Comparison of ENCODE assay signal across 21 cellular contexts in the genomic region with DNA sequence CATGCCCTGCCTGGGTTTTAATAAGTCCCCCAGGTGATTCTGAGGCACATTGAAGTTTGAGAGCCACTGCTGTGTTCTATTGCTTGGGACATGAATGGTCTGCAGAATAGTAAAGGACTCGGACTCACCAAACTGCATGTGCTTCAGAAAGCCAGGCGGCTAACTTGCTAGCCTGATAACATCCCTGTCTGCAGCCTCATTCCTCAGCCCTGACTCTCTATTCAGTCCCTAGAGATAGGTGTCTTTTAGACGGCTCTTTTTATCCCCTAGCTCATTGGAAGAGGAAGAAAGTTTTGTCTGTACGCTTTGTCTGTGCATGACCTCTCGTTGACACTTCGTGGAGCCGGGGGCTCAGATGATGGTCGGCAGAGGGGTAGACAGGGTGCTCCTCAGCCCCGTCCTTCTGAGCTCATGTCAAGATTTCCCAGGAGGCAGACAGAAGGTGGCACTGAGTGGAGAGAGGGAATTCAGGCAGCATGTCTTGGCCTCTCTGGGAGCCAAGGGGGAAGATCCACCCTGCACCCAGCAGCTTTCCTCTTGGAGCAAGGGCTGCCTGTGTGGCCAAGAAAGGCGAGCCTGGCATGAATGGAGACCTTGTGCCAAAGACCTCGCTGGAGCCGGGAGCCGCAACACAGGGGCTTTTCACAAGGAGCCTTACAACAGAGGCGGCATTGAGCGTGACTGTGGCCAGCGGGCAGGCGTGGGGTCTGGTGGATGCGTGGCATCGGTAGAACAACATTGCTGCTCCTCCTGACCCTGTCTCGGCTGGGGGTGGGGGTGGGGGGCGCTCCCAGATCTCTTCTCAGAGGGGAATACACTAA. TPM values are rescaled to one million over a fixed set of nuclear protein-coding genes. Genes with fewer than 3 reads are reported as not detected.
DNase-seq lines count a peak whose midpoint lies in the region; ATAC-seq and TF ChIP-seq lines count a peak whose summit lies in the region.
"Had no signal": no experiment of that assay in that cellular context is flagged by ENCODE, and none has a peak within 500 bp of the region (broad histone marks: within the 10 kb centered on the region; RNA-seq: fewer than 3 reads in every experiment).

No MANE protein-coding gene starts in this region.

- H3K14ac ChIP-seq in neuronal stem cell (ENCODE audit: low read length), result no peak overlapping the region

- H3K9me3 Mint-ChIP-seq in Caco-2 (ENCODE audit: unreplicated experiment) (no peaks in the 10 kb centered on the region), WTC11 (no peaks in the 10 kb centered on the region), progenitor cell of endocrine pancreas (ENCODE audit: low read depth) (no peaks in the 10 kb centered on the region)
- H3K9me3 Mint-ChIP-seq: activated CD8-positive, alpha-beta T cell treated with anti-CD3 and anti-CD28 coated beads for 36 hours; activated naive CD8-positive, alpha-beta T cell treated with anti-CD3 and anti-CD28 coated beads for 36 hours; activated T-cell treated with anti-CD3 and anti-CD28 coated beads, Interleukin-2, amount 50 U/mL, for 4 hours; CD14-positive monocyte; T-helper 1 cell treated with Interleukin-12 subunit alpha and Interleukin-12 subunit beta and Interleukin-4 antibody, amounts not matched to agents 30 μg/mL and 1 μg/mL, for 36 hours had no signal

- H2AFZ ChIP-seq in neuronal stem cell (ENCODE audit: low read length), result no peak overlapping the region

- intact Hi-C loops in Caco-2 (cut with micrococcal nuclease; ENCODE audit: unreplicated experiment), result no loop called here

- H3K4me3 ChIP-seq in Caco-2 (ENCODE audit: low read depth, low read length) (no peak overlapping the region), neuronal stem cell (ENCODE audit: low read length in 2 of 2) (no peak overlapping the region)
- H3K4me3 ChIP-seq: mucosa of descending colon, upper lobe of right lung had no signal

- H3K79me1 ChIP-seq in neuronal stem cell (ENCODE audit: low read depth, low read length), result no peaks in the 10 kb centered on the region

- H3K27ac Mint-ChIP-seq in Caco-2 (ENCODE audit: unreplicated experiment), result peak overlapping the region; percentile 89
- H3K27ac Mint-ChIP-seq in WTC11, result peak overlapping the region; percentile 100
- H3K27ac Mint-ChIP-seq in progenitor cell of endocrine pancreas, result no peak overlapping the region
- H3K27ac Mint-ChIP-seq: activated CD8-positive, alpha-beta T cell treated with anti-CD3 and anti-CD28 coated beads for 36 hours; activated naive CD8-positive, alpha-beta T cell treated with anti-CD3 and anti-CD28 coated beads for 36 hours; CD14-positive monocyte; IgD-negative memory B cell; T-helper 1 cell treated with Interleukin-12 subunit alpha and Interleukin-12 subunit beta and Interleukin-4 antibody, amounts not matched to agents 30 μg/mL and 1 μg/mL, for 36 hours had no signal

- peak overlapping the region; percentile 65 for H2AK5ac ChIP-seq in neuronal stem cell (ENCODE audit: low read depth, low read length)

- H3K36me3 Mint-ChIP-seq in Caco-2 (ENCODE audit: insufficient read depth, unreplicated experiment) (no peaks in the 10 kb centered on the region), WTC11 (no peaks in the 10 kb centered on the region), progenitor cell of endocrine pancreas (ENCODE audit: insufficient read depth) (no peaks in the 10 kb centered on the region)
- H3K36me3 Mint-ChIP-seq: activated naive CD8-positive, alpha-beta T cell treated with anti-CD3 and anti-CD28 coated beads for 36 hours; CD14-positive monocyte; IgD-negative memory B cell had no signal

- peak overlapping the region; percentile 24 for H3K27ac ChIP-seq in neuronal stem cell (replicated peaks; ENCODE audit: low read length)
- H3K27ac ChIP-seq: upper lobe of right lung had no signal

- H4K8ac ChIP-seq in neuronal stem cell (ENCODE audit: low read depth, low read length), result no peak overlapping the region

- peak overlapping the region; percentile 73 for H3K18ac ChIP-seq in neuronal stem cell (ENCODE audit: low read length)

- CTCF ChIA-PET in Caco-2 (lab: Charles Lee) (interaction anchor here (1.2 to 1.7 kb wide), 2 partner anchors 18 to 45 kb away, joined by 5 to 7 read pairs; no protein-coding TSS in a partner anchor), WTC11 (lab: Charles Lee) (interaction anchor here (0.6 to 8.8 kb wide), 6 partner anchors 10 to 1002 kb away, joined by 3 to 91 read pairs (median 6); no protein-coding TSS in a partner anchor)

- no CpG with 5 or more reads among the region's 21 CpGs for WGBS in neuronal stem cell (ENCODE audit: extremely low coverage in 2 of 2, insufficient read length in 2 of 2, insufficient replicate concordance in 1 of 2), 2 donors

- POLR2A ChIA-PET in Caco-2 (lab: Charles Lee) (interaction anchor here (1.0 kb wide), 1 partner anchor 12 kb away, joined by 3 read pairs; no protein-coding TSS in a partner anchor), WTC11 (lab: Charles Lee) (no interaction called here)

- H3K27me3 Mint-ChIP-seq in Caco-2 (ENCODE audit: insufficient read depth, unreplicated experiment) (no peaks in the 10 kb centered on the region), WTC11 (ENCODE audit: low read depth) (no peaks in the 10 kb centered on the region; the same call in 1 of the 2 replicates), progenitor cell of endocrine pancreas (peaks cover 33% of the 10 kb centered on the region)

- H2BK12ac ChIP-seq in neuronal stem cell (ENCODE audit: low read length), result peak overlapping the region; percentile 3

- no peak overlapping the region for H3K4me3 Mint-ChIP-seq in Caco-2 (ENCODE audit: unreplicated experiment)
- H3K4me3 Mint-ChIP-seq in WTC11, result no peak overlapping the region
- no peak overlapping the region for H3K4me3 Mint-ChIP-seq in progenitor cell of endocrine pancreas (ENCODE audit: low read depth)
- H3K4me3 Mint-ChIP-seq: activated CD8-positive, alpha-beta T cell treated with anti-CD3 and anti-CD28 coated beads for 36 hours; activated naive CD8-positive, alpha-beta T cell treated with anti-CD3 and anti-CD28 coated beads for 36 hours; activated T-cell treated with anti-CD3 and anti-CD28 coated beads, Interleukin-2, amount 50 U/mL, for 4 hours; CD14-positive monocyte; T-helper 1 cell treated with Interleukin-12 subunit alpha and Interleukin-12 subunit beta and Interleukin-4 antibody, amounts not matched to agents 30 μg/mL and 1 μg/mL, for 36 hours had no signal

- H3K23ac ChIP-seq in neuronal stem cell (ENCODE audit: low read depth, low read length, poor library complexity), result peak overlapping the region; percentile 62

- peak overlapping the region; percentile 3 for H2BK15ac ChIP-seq in neuronal stem cell (ENCODE audit: low read length)

- H3K27me3 ChIP-seq in Caco-2 (replicated peaks; ENCODE audit: control insufficient read depth, insufficient read depth, low read length), result no peaks in the 10 kb centered on the region
- peaks cover 0 to 3% (median 0%) of the 10 kb centered on the region in 3 experiments for H3K27me3 ChIP-seq in neuronal stem cell (ENCODE audit: control insufficient read depth in 3 of 3, insufficient read depth in 3 of 3, low read depth in 1 of 3, low read length in 3 of 3)
- H3K27me3 ChIP-seq: upper lobe of right lung had no signal

- no peak for DNase-seq in Caco-2
- DNase-seq in WTC11 (ENCODE audit: low spot score), result no peak
- DNase-seq in hypothalamus (lab: John Stamatoyannopoulos, UW), result peak in 45 of 51 donors; percentile 8 to 84 (median 46)
- no peak for DNase-seq in neuronal stem cell (ENCODE audit: low spot score)
- no peak for DNase-seq in NOMO-1 (lab: John Stamatoyannopoulos, UW; ENCODE audit: unreplicated experiment in 2 of 2)
- no peak for DNase-seq in progenitor cell of endocrine pancreas (ENCODE audit: low spot score, unreplicated experiment)
- DNase-seq in GM03348 (ENCODE audit: low spot score), result no peak
- DNase-seq: activated naive CD8-positive, alpha-beta T cell treated with anti-CD3 and anti-CD28 coated beads for 36 hours; activated T-cell treated with anti-CD3 and anti-CD28 coated beads, Interleukin-2, amount 50 U/mL, for 4 hours; dermis blood vessel endothelial cell; GOT3; mucosa of descending colon; NCI-H187; Right ventricle myocardium superior; stimulated activated CD4-positive, alpha-beta T cell treated with anti-CD3 and anti-CD28 coated beads, Interleukin-1b, Interleukin-23, amount 100 ng/mL, for 48 hours; upper lobe of right lung had no signal

- peaks cover 77% of the 10 kb centered on the region for H3K4me1 ChIP-seq in Caco-2
- H3K4me1 ChIP-seq in neuronal stem cell (ENCODE audit: control insufficient read depth in 2 of 2, insufficient read depth in 1 of 2, low read depth in 1 of 2, low read length in 2 of 2), result peaks cover 43 to 54% of the 10 kb centered on the region in 2 donors
- H3K4me1 ChIP-seq: upper lobe of right lung had no signal

- no peak overlapping the region for H3K9ac ChIP-seq in neuronal stem cell (ENCODE audit: low read depth, low read length, poor library complexity)

- H3K36me3 ChIP-seq in Caco-2 (ENCODE audit: control insufficient read depth, insufficient read depth, low read length), result no peaks in the 10 kb centered on the region
- no peaks in the 10 kb centered on the region for H3K36me3 ChIP-seq in neuronal stem cell (replicated peaks in 1 of 2; ENCODE audit: control insufficient read depth in 2 of 2, insufficient read depth in 2 of 2, low read length in 2 of 2)
- H3K36me3 ChIP-seq: upper lobe of right lung had no signal

- H3K4me1 Mint-ChIP-seq in Caco-2 (ENCODE audit: low read depth, unreplicated experiment) (peaks cover 44% of the 10 kb centered on the region), WTC11 (peaks cover 68% of the 10 kb centered on the region), progenitor cell of endocrine pancreas (ENCODE audit: low read depth) (peaks cover 5% of the 10 kb centered on the region)
- H3K4me1 Mint-ChIP-seq: activated naive CD8-positive, alpha-beta T cell treated with anti-CD3 and anti-CD28 coated beads for 36 hours; IgD-negative memory B cell had no signal

- peak overlapping the region; percentile 2 for H2BK5ac ChIP-seq in neuronal stem cell (ENCODE audit: low read length)

- TF ChIP-seq CTCF in Caco-2 (IDR thresholded peaks at IDR 0.05; ENCODE audit: insufficient read depth in 1 of 2, low read depth in 1 of 2, low read length in 1 of 2, severe bottlenecking in 1 of 2, unreplicated experiment in 1 of 2) (no peak), WTC11 (IDR thresholded peaks at IDR 0.05) (no peak), progenitor cell of endocrine pancreas (IDR thresholded peaks at IDR 0.05; ENCODE audit: unreplicated experiment) (no peak)

- H2BK120ac ChIP-seq in neuronal stem cell (ENCODE audit: low read depth, low read length), result peak overlapping the region; percentile 97

- H4K91ac ChIP-seq in neuronal stem cell (ENCODE audit: low read depth, low read length, poor library complexity), result peak overlapping the region; percentile 80

- no TSS peak for BruUV-seq in Caco-2 (replicated peaks; lab: Mats Ljungman, UMichigan)

- no peak for ATAC-seq in WTC11
- ATAC-seq in GM18873 (IDR thresholded peaks at IDR 0.05; ENCODE audit: low FRiP score, unreplicated experiment), result no peak
- ATAC-seq: activated T-cell treated with anti-CD3 and anti-CD28 coated beads, Interleukin-2, amount 50 U/mL, for 4 hours; mucosa of descending colon had no signal

- H3K9me3 ChIP-seq in Caco-2 (no peaks in the 10 kb centered on the region), neuronal stem cell (replicated peaks in 1 of 2; ENCODE audit: control insufficient read depth in 2 of 2, insufficient read depth in 1 of 2, low read depth in 1 of 2, low read length in 2 of 2) (no peaks in the 10 kb centered on the region)
- H3K9me3 ChIP-seq: mucosa of descending colon, upper lobe of right lung had no signal

- H3K4me2 ChIP-seq in neuronal stem cell (ENCODE audit: insufficient read depth, low read length, poor library complexity, severe bottlenecking), result no peak overlapping the region

- H3K4ac ChIP-seq in neuronal stem cell (ENCODE audit: low read length), result no peak overlapping the region

RNA-seq across cellular contexts. Expression of gene PODXL, which starts 51.1 kb away (rescaled TPM):
- 243 and 278 TPM in 2 replicates for total RNA-seq in Caco-2 (2022)
- total RNA-seq in WTC11 (2021), result 483 to 623 TPM (median 614 TPM) in 3 replicates
- polyA plus RNA-seq in neuronal stem cell (2013, experiment 1 of 2), result 42.1 TPM
- 42.8 TPM for polyA plus RNA-seq in neuronal stem cell (2013, experiment 2 of 2)
- 21.2 and 27.0 TPM in 2 replicates for total RNA-seq in progenitor cell of endocrine pancreas

Comparison
In these comparisons a context has a peak if more than half of its experiments do, and no peak if none do; other contexts are left out.
1. DNase-seq: peak in hypothalamus (45 of 51); none in Caco-2 (0 of 2), WTC11 (single experiment), neuronal stem cell (single experiment), NOMO-1 (0 of 2), progenitor cell of endocrine pancreas (single experiment) and GM03348 (single experiment).